In the genomic region with DNA sequence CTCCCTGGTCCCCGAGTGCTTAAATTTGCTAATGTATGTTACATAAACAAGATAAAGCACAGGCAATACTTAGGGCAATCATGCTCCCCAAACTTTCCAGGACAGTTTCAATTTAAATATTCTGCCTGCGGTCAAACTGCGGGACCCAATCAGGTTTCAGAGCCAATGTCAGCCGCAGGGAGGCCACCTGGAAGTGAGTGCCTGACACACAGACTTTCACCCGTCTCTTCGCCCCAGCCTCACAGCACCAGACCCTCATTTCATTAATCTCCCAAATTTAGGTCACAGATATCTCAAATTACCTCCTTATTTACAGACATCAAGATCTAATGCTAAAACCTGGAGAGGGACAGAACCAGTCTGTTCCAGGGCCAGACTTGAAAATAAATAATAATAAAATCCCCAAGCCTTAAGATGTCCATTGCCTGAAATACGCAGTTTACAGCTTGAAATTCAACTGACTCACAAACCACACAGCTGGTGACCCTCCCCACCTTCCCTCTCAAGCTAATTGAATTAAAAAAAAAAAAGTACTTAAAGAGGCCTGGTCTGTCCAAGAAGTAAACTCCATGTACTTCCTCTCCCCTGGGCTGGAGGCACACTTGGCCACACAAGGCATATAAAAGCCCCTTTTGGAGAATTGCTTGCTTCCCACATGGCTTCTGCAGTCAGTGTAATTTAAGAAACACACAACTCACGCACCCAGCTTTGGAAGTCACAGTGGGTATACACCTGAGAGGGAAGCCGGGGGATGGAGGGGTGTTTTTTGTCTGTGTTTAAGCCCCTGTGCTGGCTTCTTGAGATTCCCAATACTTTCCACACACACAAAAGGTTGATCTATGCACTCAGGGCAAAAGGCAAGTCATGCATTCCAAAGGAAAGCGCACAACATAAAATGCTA, we compare ENCODE assay signal across 25 cellular contexts.
A peak's percentile ranks its signal among the peaks of the same experiment; 100 is the strongest.
DNase-seq lines count a peak whose midpoint lies in the region; ATAC-seq, FAIRE-seq and TF ChIP-seq lines count a peak whose summit lies in the region.
"Had no signal": no experiment of that assay in that cellular context is flagged by ENCODE, and none has a peak within 500 bp of the region (broad histone marks: within the 10 kb centered on the region; RNA-seq: fewer than 3 reads in every experiment).

No MANE protein-coding gene starts in this region.

- 0 out of 2 replicates have a peak overlapping the region, but pooled peaks have one; percentile 9 for H2AFZ ChIP-seq in H1 (ENCODE audit: low read length)

- CTCF ChIA-PET in H1 (lab: Charles Lee; ENCODE audit: partially characterized antibody), result interaction anchor here (1.0 to 1.3 kb wide), 2 partner anchors 13 to 24 kb away, joined by 3 to 4 read pairs; no protein-coding TSS in a partner anchor

- TF ChIP-seq CTCF in C4-2B (conservative IDR thresholded peaks at IDR 0.05) (no peak), H1 (IDR thresholded peaks at IDR 0.05; ENCODE audit: control extremely low read depth in 1 of 3, insufficient read depth in 1 of 3, low read depth in 1 of 3, low read length in 3 of 3) (no peak), mucosa of descending colon (IDR thresholded peaks at IDR 0.05) (no peak)

- no peak overlapping the region for H3K4ac ChIP-seq in H1 (replicated peaks; ENCODE audit: insufficient read length, low read depth, low read length)

- POLR2A ChIA-PET in H1 (lab: Charles Lee; ENCODE audit: partially characterized antibody), result no interaction called here

- no peaks in the 10 kb centered on the region for H3K4me1 Mint-ChIP-seq in stimulated activated naive CD8-positive, alpha-beta T cell treated with anti-CD3 and anti-CD28 coated beads, Interleukin-15, amount 100 ng/mL, for 72 hours
- H3K4me1 Mint-ChIP-seq: CD4-positive, alpha-beta memory T cell had no signal

- no peaks in the 10 kb centered on the region for H3K36me3 ChIP-seq in NT2/D1 (ENCODE audit: insufficient read depth, insufficient read length, low read length)
- no peaks in the 10 kb centered on the region for H3K36me3 ChIP-seq in H1 (ENCODE audit: control insufficient read depth in 2 of 4, insufficient read depth in 4 of 4, low read length in 3 of 4)
- no peaks in the 10 kb centered on the region for H3K36me3 ChIP-seq in mucosa of descending colon (ENCODE audit: low read depth)
- H3K36me3 ChIP-seq: HAP-1, stomach had no signal

- no peaks in the 10 kb centered on the region for H3K79me1 ChIP-seq in H1 (ENCODE audit: low read depth, low read length)

- no peak overlapping the region for H2BK120ac ChIP-seq in H1 (replicated peaks; ENCODE audit: low read depth, low read length)

- no peaks in the 10 kb centered on the region for H3K79me2 ChIP-seq in H1 (ENCODE audit: control insufficient read depth in 1 of 2, insufficient read depth in 2 of 2, low read length in 2 of 2)

- H3K9me3 ChIP-seq in NT2/D1 (ENCODE audit: insufficient read depth, low read length) (peaks cover 12% of the 10 kb centered on the region; the same call in 1 of the 2 replicates), H1 (ENCODE audit: insufficient read depth in 2 of 2, low read depth in 1 of 2, low read length in 1 of 2) (peaks cover 3 to 7% of the 10 kb centered on the region in 2 experiments; a peak in 2 of 4 replicates), mucosa of descending colon (no peaks in the 10 kb centered on the region)
- H3K9me3 ChIP-seq: HAP-1, stomach had no signal

- H2BK20ac ChIP-seq in H1 (ENCODE audit: low read length), result no peak overlapping the region

- no peak overlapping the region for H2BK12ac ChIP-seq in H1 (ENCODE audit: low read depth, low read length)

- no peak overlapping the region for H4K91ac ChIP-seq in H1 (replicated peaks; ENCODE audit: insufficient read length, low read length)

- peak overlapping the region; percentile 8 for H3K9ac ChIP-seq in NT2/D1 (ENCODE audit: insufficient read length, low read depth)
- H3K9ac ChIP-seq in H1 (replicated peaks in 1 of 4; ENCODE audit: extremely low read depth in 1 of 4, low read depth in 3 of 4, low read length in 3 of 4), result no peak overlapping the region

- H3K4me3 ChIP-seq in NT2/D1 (ENCODE audit: insufficient read length, low read depth) (no peak overlapping the region), H1 (ENCODE audit: extremely low read depth in 1 of 4, insufficient read depth in 2 of 4, low read depth in 3 of 4, low read length in 4 of 4) (no peak overlapping the region), mucosa of descending colon (no peak overlapping the region)
- H3K4me3 ChIP-seq: HAP-1, stomach had no signal

- H3K23ac ChIP-seq in H1 (ENCODE audit: insufficient read length), result no peak overlapping the region

- H3K9me3 Mint-ChIP-seq in stimulated activated naive CD8-positive, alpha-beta T cell treated with anti-CD3 and anti-CD28 coated beads, Interleukin-15, amount 100 ng/mL, for 72 hours, result no peaks in the 10 kb centered on the region
- H3K9me3 Mint-ChIP-seq: dendritic cell treated with granulocyte-macrophage colony-stimulating factor and Interleukin-4, amounts not matched to agents 40 ng/mL and 50 ng/mL, for 4 days; neural crest cell had no signal

- TF ChIP-seq POLR2A in H1 (IDR thresholded peaks at IDR 0.05; ENCODE audit: control extremely low read depth in 1 of 2, low read depth in 2 of 2, low read length in 2 of 2), result no peak

- no peak overlapping the region for H3K18ac ChIP-seq in H1 (ENCODE audit: extremely low read depth, low read length)

- ATAC-seq in mucosa of descending colon, result peak; percentile 8
- ATAC-seq in HG02970 (IDR thresholded peaks at IDR 0.05; ENCODE audit: low FRiP score, unreplicated experiment), result no peak
- no peak for ATAC-seq in stimulated activated naive CD8-positive, alpha-beta T cell treated with anti-CD3 and anti-CD28 coated beads, Interleukin-15, amount 100 ng/mL, for 72 hours

- no peak overlapping the region for H4K5ac ChIP-seq in H1 (ENCODE audit: insufficient read length, low read depth, low read length)

- no peaks in the 10 kb centered on the region for H3K27me3 Mint-ChIP-seq in stimulated activated naive CD8-positive, alpha-beta T cell treated with anti-CD3 and anti-CD28 coated beads, Interleukin-15, amount 100 ng/mL, for 72 hours

- no peak overlapping the region for H4K8ac ChIP-seq in H1 (ENCODE audit: extremely low read depth, insufficient read depth, low read length)

- 73% methylated on average over 10 of the region's 10 CpGs; no CpG with 5 or more reads in 1 of the 2 experiments for WGBS in H1 (ENCODE audit: extremely low coverage in 1 of 2, insufficient coverage in 1 of 2, insufficient read length in 1 of 2, insufficient replicate concordance in 2 of 2, low coverage in 1 of 2, low lambda C conversion rate in 2 of 2, missing lambda C conversion rate in 1 of 2), 2 experiments

- no peak overlapping the region for H3K56ac ChIP-seq in H1 (replicated peaks; ENCODE audit: insufficient read length, low read depth, low read length)

- H3K27ac ChIP-seq in C4-2B (peak overlapping the region; percentile 44), H1 (ENCODE audit: low read depth, low read length) (no peak overlapping the region)
- H3K27ac ChIP-seq: stomach had no signal

- no peak overlapping the region for H3K4me3 Mint-ChIP-seq in stimulated activated naive CD8-positive, alpha-beta T cell treated with anti-CD3 and anti-CD28 coated beads, Interleukin-15, amount 100 ng/mL, for 72 hours
- H3K4me3 Mint-ChIP-seq: CD4-positive, alpha-beta memory T cell; dendritic cell treated with granulocyte-macrophage colony-stimulating factor and Interleukin-4, amounts not matched to agents 40 ng/mL and 50 ng/mL, for 4 days; neural crest cell had no signal

- no peak overlapping the region for H2AK5ac ChIP-seq in H1 (ENCODE audit: low read depth, low read length)

- H3K27ac Mint-ChIP-seq in stimulated activated naive CD8-positive, alpha-beta T cell treated with anti-CD3 and anti-CD28 coated beads, Interleukin-15, amount 100 ng/mL, for 72 hours, result no peak overlapping the region
- H3K27ac Mint-ChIP-seq: dendritic cell treated with granulocyte-macrophage colony-stimulating factor and Interleukin-4, amounts not matched to agents 40 ng/mL and 50 ng/mL, for 4 days had no signal

- peaks cover 6% of the 10 kb centered on the region for H3K4me1 ChIP-seq in NT2/D1 (ENCODE audit: insufficient read depth, insufficient read length)
- H3K4me1 ChIP-seq in H1 (replicated peaks in 1 of 4; ENCODE audit: control insufficient read depth in 3 of 4, insufficient read depth in 4 of 4, low read length in 3 of 4), result peaks cover 0 to 7% (median 1%) of the 10 kb centered on the region in 4 experiments; a peak in 4 of 7 replicates
- H3K4me1 ChIP-seq in mucosa of descending colon (ENCODE audit: low read depth), result no peaks in the 10 kb centered on the region
- H3K4me1 ChIP-seq: HAP-1, stomach had no signal

- no peak overlapping the region for H2BK5ac ChIP-seq in H1 (ENCODE audit: low read depth, low read length)

- FAIRE-seq in H1 (lab: Jason Lieb, UNC), result no peak

- no peaks in the 10 kb centered on the region for H4K20me1 ChIP-seq in H1 (replicated peaks in 1 of 2; ENCODE audit: control insufficient read depth in 1 of 2, insufficient read depth in 2 of 2, low read length in 2 of 2)

- no peak overlapping the region for H3K14ac ChIP-seq in H1 (ENCODE audit: insufficient read length)

- no peak for DNase-seq in NT2/D1 (ENCODE audit: low read depth, low spot score)
- peak in 1 of 2 experiments; percentile 46 for DNase-seq in H1 (ENCODE audit: low read depth in 1 of 2, low spot score in 2 of 2)
- DNase-seq in mucosa of descending colon, result no peak
- DNase-seq in epidermal melanocyte (ENCODE audit: insufficient read length, low spot score), result no peak
- no peak for DNase-seq in stimulated activated naive CD8-positive, alpha-beta T cell treated with anti-CD3 and anti-CD28 coated beads, Interleukin-15, amount 100 ng/mL, for 72 hours
- no peak for DNase-seq in Ammon's horn (ENCODE audit: low spot score)
- DNase-seq: ACHN; activated naive CD4-positive, alpha-beta T cell treated with anti-CD3 and anti-CD28 coated beads, Interleukin-2, amount 50 U/mL, for 16 hours; CD4-positive, alpha-beta memory T cell; DND-41; erythroblast; Kasumi-1; mammary epithelial cell; NCI-H1417 treated with DMSO at 0.1 percent for 48 hours; NCI-H345; retina; SIG-M5; stimulated activated CD4-positive, alpha-beta T cell treated with anti-CD3 and anti-CD28 coated beads, Interleukin-1b, Interleukin-23, amount 100 ng/mL, for 48 hours; stomach; T1000 had no signal

- H2BK15ac ChIP-seq in H1 (ENCODE audit: low read length), result no peak overlapping the region

- TF ChIP-seq EP300 in H1 (IDR thresholded peaks at IDR 0.05; ENCODE audit: borderline replicate concordance in 1 of 2, low read depth in 2 of 2, low read length in 2 of 2), result no peak

- H3K4me2 ChIP-seq in H1 (ENCODE audit: insufficient read depth in 1 of 2, low read depth in 2 of 2, low read length in 2 of 2), result no peak overlapping the region

- no peak for TF ChIP-seq RAD21 in H1 (IDR thresholded peaks at IDR 0.05 in 1 of 2, conservative IDR thresholded peaks at IDR 0.05 in 1 of 2; ENCODE audit: low read depth in 2 of 2, low read length in 2 of 2)

- H3K27me3 ChIP-seq in NT2/D1 (ENCODE audit: insufficient read depth, insufficient read length), result no peaks in the 10 kb centered on the region
- no peaks in the 10 kb centered on the region for H3K27me3 ChIP-seq in H1 (replicated peaks in 1 of 4; ENCODE audit: control insufficient read depth in 3 of 4, extremely low read depth in 1 of 4, insufficient read depth in 3 of 4, low read length in 3 of 4)

- intact Hi-C loops in mucosa of descending colon (cut with DNase I, micrococcal nuclease), result no loop called here

- H3K23me2 ChIP-seq in H1 (ENCODE audit: low read depth, low read length), result no peaks in the 10 kb centered on the region

TF ChIP-seq in H1, 55 proteins besides CTCF, POLR2A, EP300 and RAD21 (continues in another document):
- TF ChIP-seq SP2 (IDR thresholded peaks at IDR 0.05; ENCODE audit: low read length), result no peak
